Comparison of ENCODE assay signal across 5 cellular contexts in genomic region chr19:42996161-42996560, GRCh38. TPM values are rescaled to one million over a fixed set of nuclear protein-coding genes. Genes with fewer than 3 reads are reported as not detected.
"Had no signal": no experiment of that assay in that cellular context is flagged by ENCODE, and none has a peak within 500 bp of the region (broad histone marks: within the 10 kb centered on the region; RNA-seq: fewer than 3 reads in every experiment).

No MANE protein-coding gene starts in this region.

RNA-seq across cellular contexts. Expression of gene PSG11, which starts 30.1 kb away (rescaled TPM):
- total RNA-seq: HepG2, HT-29, HT1080, K562 had no signal
- polyA plus RNA-seq: HepG2, IgD-negative memory B cell, K562 had no signal

RNA-seq across cellular contexts. Expression of gene PSG7, which starts 59.2 kb away (rescaled TPM):
- total RNA-seq: HepG2, HT-29, K562 had no signal
- polyA plus RNA-seq: HepG2, IgD-negative memory B cell, K562 had no signal
